In genomic region chr3:187858086-187858485, GRCh38 we compare ENCODE assay signal across 25 cellular contexts.
DNase-seq lines count a peak whose midpoint lies in the region; ATAC-seq and TF ChIP-seq lines count a peak whose summit lies in the region.
"Had no signal": no experiment of that assay in that cellular context is flagged by ENCODE, and none has a peak within 500 bp of the region (broad histone marks: within the 10 kb centered on the region; RNA-seq: fewer than 3 reads in every experiment).

No MANE protein-coding gene starts in this region.

- no peaks in the 10 kb centered on the region for H3F3A ChIP-seq in GM23248 (ENCODE audit: insufficient read depth)

- no peaks in the 10 kb centered on the region for H3K9me3 ChIP-seq in GM23248 (ENCODE audit: low read depth)
- no peaks in the 10 kb centered on the region for H3K9me3 ChIP-seq in testis

- no peak for TF ChIP-seq POLR2A in testis (IDR thresholded peaks at IDR 0.05)

- no peaks in the 10 kb centered on the region for H4K20me1 ChIP-seq in GM23248 (ENCODE audit: insufficient read depth)

- H3K27me3 ChIP-seq in GM23248 (replicated peaks; ENCODE audit: insufficient read depth), result no peaks in the 10 kb centered on the region
- H3K27me3 ChIP-seq in testis, result no peaks in the 10 kb centered on the region
- H3K27me3 ChIP-seq: brain microvascular endothelial cell, gastroesophageal sphincter, left lung, upper lobe of left lung had no signal

- intact Hi-C loops in testis (cut with DNase I; ENCODE audit: low total_unique reads), result no loop called here

- H3K4me3 ChIP-seq in GM23248 (no peak overlapping the region), fibroblast of the aortic adventitia (ENCODE audit: low read depth, low read length) (no peak overlapping the region), testis (no peak overlapping the region)
- H3K4me3 ChIP-seq: dorsolateral prefrontal cortex, esophagus muscularis mucosa, gastroesophageal sphincter, left lung, upper lobe of left lung had no signal

- ATAC-seq in GM18502 (IDR thresholded peaks at IDR 0.05; ENCODE audit: poor library complexity, unreplicated experiment), result no peak
- no peak for ATAC-seq in activated CD4-positive, CD25-positive, alpha-beta regulatory T cell treated with anti-CD3 and anti-CD28 coated beads, Interleukin-2, amount 50 U/mL, for 24 hours
- ATAC-seq: gastroesophageal sphincter; left lung; stimulated activated memory B cell treated with anti-CD40 and anti-IgM and Interleukin-4, amounts not matched to agents 10 μg/mL and 1 μg/mL and 100 μg/mL, for 72 hours had no signal

- no peak overlapping the region for H3K9ac ChIP-seq in GM23248

- H3K36me3 ChIP-seq in GM23248 (ENCODE audit: low read depth) (no peaks in the 10 kb centered on the region), testis (ENCODE audit: low read depth, missing control alignments) (no peaks in the 10 kb centered on the region)
- H3K36me3 ChIP-seq: brain microvascular endothelial cell, esophagus muscularis mucosa, gastroesophageal sphincter, left lung, upper lobe of left lung, WERI-Rb-1 had no signal

- H2AFZ ChIP-seq in GM23248, result no peak overlapping the region

- no peaks in the 10 kb centered on the region for H3K9me2 ChIP-seq in GM23248 (ENCODE audit: insufficient read depth)

- DNase-seq in GM23248, result peak; percentile 24
- peak; percentile 14 for DNase-seq in fibroblast of the aortic adventitia (ENCODE audit: low read depth)
- DNase-seq in midbrain (lab: John Stamatoyannopoulos, UW), result peak; percentile 48
- peak; percentile 52 for DNase-seq in testis
- no peak for DNase-seq in dedifferentiated amniotic fluid mesenchymal stem cell (ENCODE audit: extremely low spot score)
- DNase-seq in GM13976 (ENCODE audit: low spot score), result no peak
- DNase-seq: activated CD4-positive, alpha-beta T cell treated with anti-CD3 and anti-CD28 coated beads, Interleukin-2, amount 50 U/mL, for 1 hour; activated T-cell treated with anti-CD3 and anti-CD28 coated beads, Interleukin-2, amount 50 U/mL, for 48 hours; brain microvascular endothelial cell; DMS79 treated with DMSO at 0.1 percent for 48 hours; dorsolateral prefrontal cortex; GF-D8; GOT3; HFFc6; left lung; NCI-H146; NCI-H345; upper lobe of left lung; WERI-Rb-1 had no signal

- 37 to 38% methylated on average over 5 of the region's 5 CpGs for WGBS in GM23248 (ENCODE audit: low coverage in 1 of 2, low lambda C conversion rate in 2 of 2, missing lambda C conversion rate in 2 of 2), 2 experiments
- 55 to 75% methylated on average over 5 of the region's 5 CpGs for WGBS in testis, 2 donors

- H3K27ac ChIP-seq in GM23248, result no peak overlapping the region
- H3K27ac ChIP-seq in testis, result no peak overlapping the region
- H3K27ac ChIP-seq: brain microvascular endothelial cell, C4-2B, dorsolateral prefrontal cortex, esophagus muscularis mucosa, gastroesophageal sphincter, left lung, upper lobe of left lung, WERI-Rb-1 had no signal

- no peak overlapping the region for H3K4me2 ChIP-seq in GM23248 (ENCODE audit: unreplicated experiment)

- H3K4me1 ChIP-seq in GM23248 (ENCODE audit: insufficient read depth), result no peaks in the 10 kb centered on the region
- H3K4me1 ChIP-seq in testis, result no peaks in the 10 kb centered on the region
- H3K4me1 ChIP-seq: gastroesophageal sphincter, left lung, upper lobe of left lung had no signal

- no peak for TF ChIP-seq CTCF in fibroblast of the aortic adventitia (IDR thresholded peaks at IDR 0.05; ENCODE audit: insufficient read depth, low read length)
- TF ChIP-seq CTCF in testis (IDR thresholded peaks at IDR 0.05), result no peak
- no peak for TF ChIP-seq CTCF in GM13976 (IDR thresholded peaks at IDR 0.05; ENCODE audit: borderline replicate concordance, control extremely low read depth, extremely low read depth, insufficient read depth, missing control alignments)

- in situ Hi-C loops in GM23248 (cut with MboI), result no loop called here
- in situ Hi-C loops in GM13976 (cut with MboI; ENCODE audit: low sequenced_read_pairs, unreplicated experiment), result no loop called here

- no peaks in the 10 kb centered on the region for H3K79me2 ChIP-seq in GM23248 (ENCODE audit: insufficient read depth)

Comparison
In these comparisons a context has a peak if more than half of its experiments do, and no peak if none do; other contexts are left out.
1. DNase-seq: peak in GM23248 (single experiment), fibroblast of the aortic adventitia (single experiment), midbrain (single experiment) and testis (single experiment); none in dedifferentiated amniotic fluid mesenchymal stem cell (single experiment) and GM13976 (single experiment).